ENCODE assay signal across 16 cellular contexts in the genomic region with DNA sequence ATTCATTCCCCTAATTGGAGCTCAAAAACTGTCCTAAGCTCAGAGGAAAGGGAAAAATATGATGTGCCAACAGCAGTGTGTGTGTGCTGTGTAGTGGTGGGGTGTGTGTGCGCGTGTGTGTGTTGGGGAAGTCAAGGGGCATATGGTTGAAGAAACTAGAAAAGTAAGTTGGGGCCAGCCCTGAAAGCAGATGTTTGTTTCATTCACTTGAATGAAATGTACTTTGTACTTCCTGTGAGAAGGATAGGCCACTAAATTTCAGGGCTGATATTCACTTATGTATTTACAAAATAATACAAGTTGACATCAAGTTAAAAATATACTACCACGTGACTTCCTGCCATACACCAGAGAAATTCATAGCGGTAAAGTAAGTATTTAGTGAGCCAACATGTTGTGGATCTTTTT.
A peak's percentile ranks its signal among the peaks of the same experiment; 100 is the strongest.
DNase-seq lines count a peak whose midpoint lies in the region; ATAC-seq and TF ChIP-seq lines count a peak whose summit lies in the region.
"Had no signal": no experiment of that assay in that cellular context is flagged by ENCODE, and none has a peak within 500 bp of the region (broad histone marks: within the 10 kb centered on the region; RNA-seq: fewer than 3 reads in every experiment).

No MANE protein-coding gene starts in this region.

- TF ChIP-seq EP300 in gastroesophageal sphincter (IDR thresholded peaks at IDR 0.05) (no peak), transverse colon (IDR thresholded peaks at IDR 0.05; ENCODE audit: low read depth) (no peak)

- H3K27me3 ChIP-seq in Loucy (ENCODE audit: insufficient read depth, low read length, poor library complexity, severe bottlenecking), result no peaks in the 10 kb centered on the region
- H3K27me3 ChIP-seq in gastroesophageal sphincter, result no peaks in the 10 kb centered on the region
- H3K27me3 ChIP-seq in transverse colon, result no peaks in the 10 kb centered on the region
- H3K27me3 ChIP-seq: colonic mucosa, MG63 had no signal

- TF ChIP-seq POLR2A in gastroesophageal sphincter (IDR thresholded peaks at IDR 0.05), result no peak
- TF ChIP-seq POLR2A in transverse colon (IDR thresholded peaks at IDR 0.05), result no peak

- no peaks in the 10 kb centered on the region for H3K79me2 ChIP-seq in Loucy (ENCODE audit: insufficient read depth, low read length)

- H3K36me3 ChIP-seq in Loucy (ENCODE audit: insufficient read depth, low read length) (no peaks in the 10 kb centered on the region), gastroesophageal sphincter (no peaks in the 10 kb centered on the region), transverse colon (no peaks in the 10 kb centered on the region)
- H3K36me3 ChIP-seq: colonic mucosa, MG63 had no signal

- ATAC-seq in gastroesophageal sphincter (no peak), sciatic nerve (no peak)
- ATAC-seq: Panc1 had no signal

- H3K4me2 ChIP-seq in Loucy (ENCODE audit: low read depth, low read length, poor library complexity, severe bottlenecking), result no peak overlapping the region

- no peaks in the 10 kb centered on the region for H3K9me2 ChIP-seq in Loucy (replicated peaks; ENCODE audit: low read depth, low read length)

- DNase-seq in DMS53 (lab: John Stamatoyannopoulos, UW) (peak; percentile 6), DMS53 treated with DMSO at 0.1 percent for 48 hours (lab: John Stamatoyannopoulos, UW; ENCODE audit: unreplicated experiment) (no peak), transverse colon (no peak), NCI-H345 (lab: John Stamatoyannopoulos, UW) (no peak), sciatic nerve (ENCODE audit: low spot score) (no peak), DMS79 (lab: John Stamatoyannopoulos, UW) (no peak)
- DNase-seq: activated CD4-positive, alpha-beta memory T cell treated with anti-CD3 and anti-CD28 coated beads for 36 hours; activated naive CD4-positive, alpha-beta T cell treated with anti-CD3 and anti-CD28 coated beads, Interleukin-2, amount 10 ng/mL, durations not matched to agents 7 days and 5 days; colonic mucosa; glutamatergic neuron; MG63; NCI-H226 had no signal

- intact Hi-C loops in transverse colon (cut with DNase I; ENCODE audit: low total_unique reads), result loop anchor here (10.0 kb wide), 1 partner anchor 93 kb away; no protein-coding TSS in a partner anchor
- intact Hi-C loops in sciatic nerve (cut with DNase I), result no loop called here

- H3K27ac ChIP-seq in gastroesophageal sphincter (peak overlapping the region in 3 of 4 donors; percentile 59 to 86 (median 83)), transverse colon (peak overlapping the region; percentile 30 to 85 (median 58))
- H3K27ac ChIP-seq: 22Rv1, colonic mucosa had no signal

- no peaks in the 10 kb centered on the region for H4K20me1 ChIP-seq in Loucy (ENCODE audit: insufficient read depth, low read length, poor library complexity, severe bottlenecking)

- in situ Hi-C loops in transverse colon (cut with MboI; ENCODE audit: low pct_ligation_motif_present in 1 of 4, low pct_unique_long_range_greater_than_20kb in 1 of 4, low sequenced_read_pairs in 3 of 4), result no loop called here

- H3K9ac ChIP-seq in Loucy (ENCODE audit: low read depth, low read length, poor library complexity, severe bottlenecking), result no peak overlapping the region

- no peaks in the 10 kb centered on the region for H3K4me1 ChIP-seq in Loucy (ENCODE audit: insufficient read depth, low read length, poor library complexity, severe bottlenecking)
- H3K4me1 ChIP-seq in gastroesophageal sphincter, result peaks cover 22 to 68% (median 24%) of the 10 kb centered on the region in 3 donors
- peaks cover 9 to 49% (median 29%) of the 10 kb centered on the region in 4 donors for H3K4me1 ChIP-seq in transverse colon

- H3F3A ChIP-seq in Loucy (ENCODE audit: low read depth), result no peaks in the 10 kb centered on the region

- H2AFZ ChIP-seq in Loucy (ENCODE audit: low read length), result 0 out of 2 replicates have a peak overlapping the region, but pooled peaks have one; percentile 14

- H3K9me3 ChIP-seq in Loucy (ENCODE audit: insufficient read depth, low read depth, low read length), result no peaks in the 10 kb centered on the region
- peaks cover 0 to 11% (median 0%) of the 10 kb centered on the region in 3 donors for H3K9me3 ChIP-seq in gastroesophageal sphincter
- no peaks in the 10 kb centered on the region for H3K9me3 ChIP-seq in transverse colon
- H3K9me3 ChIP-seq: colonic mucosa, MG63 had no signal

- no peak for TF ChIP-seq CTCF in Loucy (conservative IDR thresholded peaks at IDR 0.05; ENCODE audit: low read length)
- no peak for TF ChIP-seq CTCF in gastroesophageal sphincter (IDR thresholded peaks at IDR 0.05)
- no peak for TF ChIP-seq CTCF in transverse colon (IDR thresholded peaks at IDR 0.05)

- WGBS in gastroesophageal sphincter (ENCODE audit: low coverage in 1 of 2), 2 donors, result 46 to 71% methylated on average over 4 of the region's 4 CpGs
- 29 to 54% methylated on average over 4 of the region's 4 CpGs for WGBS in transverse colon (ENCODE audit: low coverage in 1 of 2), 2 donors

- H3K4me3 ChIP-seq in Loucy (ENCODE audit: low read length, poor library complexity, severe bottlenecking) (no peak overlapping the region), gastroesophageal sphincter (no peak overlapping the region), transverse colon (no peak overlapping the region)
- H3K4me3 ChIP-seq: colonic mucosa, MG63 had no signal
